ENCODE assay signal across 1 cellular context in the genomic region with DNA sequence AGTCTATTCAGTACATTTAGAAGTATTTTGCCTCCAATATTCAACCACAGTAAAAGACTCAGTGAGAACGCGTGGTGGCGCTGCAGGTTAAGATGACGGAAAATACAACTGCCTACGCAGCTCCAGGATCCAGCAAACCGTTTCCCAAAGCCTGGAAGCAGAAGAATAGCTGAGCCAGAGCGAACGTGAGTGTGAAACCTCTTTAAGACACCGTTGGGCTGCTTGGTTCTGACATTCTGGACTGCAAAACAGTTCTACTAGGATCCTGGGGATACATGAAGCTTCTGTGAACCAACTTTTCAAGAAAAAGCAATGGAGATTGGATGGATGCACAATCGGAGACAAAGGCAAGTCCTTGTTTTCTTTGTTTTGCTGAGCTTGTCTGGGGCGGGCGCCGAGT.
TF ChIP-seq lines count a peak whose summit lies in the region.

Gene PCDHB16 (plus strand): TSS at position 140 of the 400 bp plus-strand sequence. CDS start 173 bp downstream, at position 313.

TF ChIP-seq in HepG2, 621 proteins besides CTCF, POLR2A, EP300 and RAD21 (continued from another document):
- TF ChIP-seq ZNF800 (CRISPR knock-in tag; IDR thresholded peaks at IDR 0.05) (0 out of 2 replicates have a peak, but pooled peaks have one; percentile 50), CHD2 (IDR thresholded peaks at IDR 0.05; ENCODE audit: low read depth, low read length) (no peak), FOXP4 (CRISPR knock-in tag; IDR thresholded peaks at IDR 0.05) (0 out of 2 replicates have a peak, but pooled peaks have one; percentile 19), ZBTB1 (CRISPR knock-in tag; IDR thresholded peaks at IDR 0.05; ENCODE audit: borderline replicate concordance) (no peak), ZNF234 (CRISPR knock-in tag; conservative IDR thresholded peaks at IDR 0.05) (no peak), ZMYM4 (CRISPR knock-in tag; IDR thresholded peaks at IDR 0.05) (0 out of 2 replicates have a peak, but pooled peaks have one; percentile 32), ZNF724P (CRISPR knock-in tag; IDR thresholded peaks at IDR 0.05; ENCODE audit: borderline replicate concordance) (no peak), ZNF790 (CRISPR knock-in tag; IDR thresholded peaks at IDR 0.05; ENCODE audit: borderline replicate concordance) (no peak), ZNF251 (CRISPR knock-in tag; IDR thresholded peaks at IDR 0.05) (no peak), ZNF501 (CRISPR knock-in tag; IDR thresholded peaks at IDR 0.05) (peak; percentile 67), ZNF549 (CRISPR knock-in tag; IDR thresholded peaks at IDR 0.05) (no peak), ZSCAN30 (CRISPR knock-in tag; IDR thresholded peaks at IDR 0.05) (no peak), NR3C1 (CRISPR knock-in tag; IDR thresholded peaks at IDR 0.05) (no peak), PCBP2 (optimal IDR thresholded peaks at IDR 0.05; ENCODE audit: low read depth, low read length, poor library complexity, severe bottlenecking) (no peak), HMGXB4 (CRISPR knock-in tag; IDR thresholded peaks at IDR 0.05; ENCODE audit: borderline replicate concordance in 1 of 2, low read depth in 1 of 2) (peak in 1 of 2 experiments; percentile 62; a peak in 1 of 4 replicates), ZNF747 (CRISPR knock-in tag; IDR thresholded peaks at IDR 0.05; ENCODE audit: borderline replicate concordance) (no peak)
- TF ChIP-seq, protein P1, sequence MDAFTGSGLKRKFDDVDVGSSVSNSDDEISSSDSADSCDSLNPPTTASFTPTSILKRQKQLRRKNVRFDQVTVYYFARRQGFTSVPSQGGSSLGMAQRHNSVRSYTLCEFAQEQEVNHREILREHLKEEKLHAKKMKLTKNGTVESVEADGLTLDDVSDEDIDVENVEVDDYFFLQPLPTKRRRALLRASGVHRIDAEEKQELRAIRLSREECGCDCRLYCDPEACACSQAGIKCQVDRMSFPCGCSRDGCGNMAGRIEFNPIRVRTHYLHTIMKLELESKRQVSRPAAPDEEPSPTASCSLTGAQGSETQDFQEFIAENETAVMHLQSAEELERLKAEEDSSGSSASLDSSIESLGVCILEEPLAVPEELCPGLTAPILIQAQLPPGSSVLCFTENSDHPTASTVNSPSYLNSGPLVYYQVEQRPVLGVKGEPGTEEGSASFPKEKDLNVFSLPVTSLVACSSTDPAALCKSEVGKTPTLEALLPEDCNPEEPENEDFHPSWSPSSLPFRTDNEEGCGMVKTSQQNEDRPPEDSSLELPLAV (CRISPR knock-in tag; conservative IDR thresholded peaks at IDR 0.05; ENCODE audit: low read depth), result no peak
